In the genomic region with DNA sequence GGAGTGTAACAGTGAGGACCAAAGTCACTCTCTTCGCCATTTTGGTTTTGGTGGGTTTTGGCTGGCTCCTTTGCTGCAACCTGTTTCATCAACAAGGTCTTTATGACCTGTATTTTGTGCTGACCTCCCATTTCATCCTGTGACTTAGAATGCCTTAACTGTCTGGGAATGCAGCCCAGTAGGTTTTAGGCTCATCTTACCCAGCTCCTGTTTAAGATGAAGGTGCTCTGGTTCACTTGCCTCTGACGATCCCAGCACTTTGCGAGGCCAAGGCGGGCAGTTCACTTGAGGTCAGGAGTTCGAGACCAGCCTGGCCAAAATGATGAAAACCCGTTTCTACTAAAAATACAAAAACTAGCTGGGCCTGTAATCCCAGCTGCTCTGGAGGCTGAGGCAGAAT, we compare ENCODE assay signal across 11 cellular contexts. TPM values are rescaled to one million over a fixed set of nuclear protein-coding genes. Genes with fewer than 3 reads are reported as not detected.
DNase-seq lines count a peak whose midpoint lies in the region; ATAC-seq and TF ChIP-seq lines count a peak whose summit lies in the region.
"Had no signal": no experiment of that assay in that cellular context is flagged by ENCODE, and none has a peak within 500 bp of the region (broad histone marks: within the 10 kb centered on the region; RNA-seq: fewer than 3 reads in every experiment).

No MANE protein-coding gene starts in this region.

- H3K27me3 ChIP-seq in iPS-18a (ENCODE audit: control insufficient read depth, insufficient read depth, low read length) (no peaks in the 10 kb centered on the region), subcutaneous abdominal adipose tissue (ENCODE audit: control insufficient read depth in 5 of 5, insufficient read depth in 4 of 5, low read length in 5 of 5) (peaks cover 0 to 5% (median 0%) of the 10 kb centered on the region in 5 donors), brain microvascular endothelial cell (replicated peaks) (no peaks in the 10 kb centered on the region)
- H3K27me3 ChIP-seq: BE2C had no signal

- H3K9me3 ChIP-seq in iPS-18a (ENCODE audit: control insufficient read depth, low read depth, low read length) (no peaks in the 10 kb centered on the region), subcutaneous abdominal adipose tissue (ENCODE audit: control insufficient read depth in 5 of 5, low read length in 5 of 5) (no peaks in the 10 kb centered on the region)
- H3K9me3 ChIP-seq: BE2C had no signal

- no peaks in the 10 kb centered on the region for H3K9me3 Mint-ChIP-seq in activated naive CD4-positive, alpha-beta T cell treated with anti-CD3 and anti-CD28 coated beads for 36 hours
- peaks cover 14% of the 10 kb centered on the region for H3K9me3 Mint-ChIP-seq in WTC11

- peaks cover 33% of the 10 kb centered on the region for H3K36me3 Mint-ChIP-seq in activated naive CD4-positive, alpha-beta T cell treated with anti-CD3 and anti-CD28 coated beads for 36 hours (ENCODE audit: low read depth)
- H3K36me3 Mint-ChIP-seq in WTC11, result peaks cover 55% of the 10 kb centered on the region

- H3K4me3 ChIP-seq in iPS-18a (ENCODE audit: low read length) (peak overlapping the region; percentile 71), subcutaneous abdominal adipose tissue (ENCODE audit: low read depth in 1 of 5, low read length in 5 of 5) (no peak overlapping the region), brain microvascular endothelial cell (ENCODE audit: low read depth, low read length) (no peak overlapping the region)

- H3K4me1 ChIP-seq in iPS-18a (ENCODE audit: control insufficient read depth, low read depth, low read length) (peaks cover 19% of the 10 kb centered on the region), subcutaneous abdominal adipose tissue (ENCODE audit: control insufficient read depth in 5 of 5, insufficient read depth in 5 of 5, low read length in 5 of 5) (peaks cover 0 to 21% (median 19%) of the 10 kb centered on the region in 5 donors)
- H3K4me1 ChIP-seq: BE2C had no signal

- H3K4me3 Mint-ChIP-seq in activated naive CD4-positive, alpha-beta T cell treated with anti-CD3 and anti-CD28 coated beads for 36 hours, result peak overlapping the region; percentile 96
- peak overlapping the region; percentile 93 for H3K4me3 Mint-ChIP-seq in WTC11

- H3K36me3 ChIP-seq in iPS-18a (ENCODE audit: control insufficient read depth, low read depth, low read length) (no peaks in the 10 kb centered on the region), subcutaneous abdominal adipose tissue (ENCODE audit: control insufficient read depth in 5 of 5, insufficient read depth in 5 of 5, low read length in 5 of 5) (peaks cover 0 to 8% (median 0%) of the 10 kb centered on the region in 5 donors), brain microvascular endothelial cell (replicated peaks) (no peaks in the 10 kb centered on the region)

- H3K4me1 Mint-ChIP-seq in activated naive CD4-positive, alpha-beta T cell treated with anti-CD3 and anti-CD28 coated beads for 36 hours (ENCODE audit: low read depth), result peaks cover 36% of the 10 kb centered on the region
- peaks cover 19% of the 10 kb centered on the region for H3K4me1 Mint-ChIP-seq in WTC11

- H3K9ac ChIP-seq in iPS-18a (ENCODE audit: low read length) (peak overlapping the region; percentile 99), subcutaneous abdominal adipose tissue (ENCODE audit: low read length in 5 of 5) (no peak overlapping the region)

- POLR2A ChIA-PET in WTC11 (lab: Charles Lee), result no interaction called here

- CTCF ChIA-PET in activated naive CD4-positive, alpha-beta T cell treated with anti-CD3 and anti-CD28 coated beads for 36 hours (lab: Charles Lee), result no interaction called here
- CTCF ChIA-PET in WTC11 (lab: Charles Lee), result no interaction called here

- in situ Hi-C loops in brain microvascular endothelial cell (cut with HindIII; ENCODE audit: low pct_ligation_motif_present, low sequenced_read_pairs), result no loop called here

- no peak for DNase-seq in activated naive CD4-positive, alpha-beta T cell treated with anti-CD3 and anti-CD28 coated beads for 36 hours
- DNase-seq in activated naive CD4-positive, alpha-beta T cell treated with anti-CD3 and anti-CD28 coated beads, Interleukin-2, amount 50 U/mL, for 16 hours, result no peak
- DNase-seq in WTC11 (ENCODE audit: low spot score) (no peak), mucosa of gallbladder (ENCODE audit: low spot score) (no peak), brain microvascular endothelial cell (no peak)
- DNase-seq: BE2C; NCI-H1105; stimulated activated CD4-positive, alpha-beta T cell treated with anti-CD3 and anti-CD28 coated beads, Interleukin-2, amount 100 ng/mL, for 48 hours had no signal

- ATAC-seq in WTC11 (no peak), GM21423 (IDR thresholded peaks at IDR 0.05; ENCODE audit: unreplicated experiment) (no peak)

- intact Hi-C loops in activated naive CD4-positive, alpha-beta T cell treated with anti-CD3 and anti-CD28 coated beads for 36 hours (cut with micrococcal nuclease), result no loop called here

- no peak for TF ChIP-seq CTCF in WTC11 (IDR thresholded peaks at IDR 0.05)
- no peak for TF ChIP-seq CTCF in brain microvascular endothelial cell (IDR thresholded peaks at IDR 0.05; ENCODE audit: low read depth, low read length, missing control alignments)

- H3K27ac ChIP-seq in iPS-18a (ENCODE audit: low read length) (no peak overlapping the region), subcutaneous abdominal adipose tissue (ENCODE audit: low read depth, low read length) (peak overlapping the region; percentile 100), brain microvascular endothelial cell (no peak overlapping the region)

- no peaks in the 10 kb centered on the region for H3K27me3 Mint-ChIP-seq in activated naive CD4-positive, alpha-beta T cell treated with anti-CD3 and anti-CD28 coated beads for 36 hours (ENCODE audit: low read depth)
- H3K27me3 Mint-ChIP-seq in WTC11 (ENCODE audit: low read depth), result no peaks in the 10 kb centered on the region; the same call in 1 of the 2 replicates

- H3K27ac Mint-ChIP-seq in activated naive CD4-positive, alpha-beta T cell treated with anti-CD3 and anti-CD28 coated beads for 36 hours, result peak overlapping the region; percentile 98
- peak overlapping the region; percentile 53; the same call in 1 of the 2 replicates for H3K27ac Mint-ChIP-seq in WTC11

TF ChIP-seq in WTC11, 78 proteins besides CTCF, POLR2A, EP300 and RAD21:
- TF ChIP-seq MAX (CRISPR knock-in tag; IDR thresholded peaks at IDR 0.05) (no peak), ZNF219 (CRISPR knock-in tag; IDR thresholded peaks at IDR 0.05; ENCODE audit: borderline replicate concordance) (no peak), JUN (CRISPR knock-in tag; IDR thresholded peaks at IDR 0.05) (no peak), ARID4B (CRISPR knock-in tag; IDR thresholded peaks at IDR 0.05; ENCODE audit: borderline replicate concordance) (no peak), ZNF671 (CRISPR knock-in tag; IDR thresholded peaks at IDR 0.05) (no peak), ZNF263 (CRISPR knock-in tag; IDR thresholded peaks at IDR 0.05; ENCODE audit: low read depth) (no peak)
- TF ChIP-seq, protein P1, sequence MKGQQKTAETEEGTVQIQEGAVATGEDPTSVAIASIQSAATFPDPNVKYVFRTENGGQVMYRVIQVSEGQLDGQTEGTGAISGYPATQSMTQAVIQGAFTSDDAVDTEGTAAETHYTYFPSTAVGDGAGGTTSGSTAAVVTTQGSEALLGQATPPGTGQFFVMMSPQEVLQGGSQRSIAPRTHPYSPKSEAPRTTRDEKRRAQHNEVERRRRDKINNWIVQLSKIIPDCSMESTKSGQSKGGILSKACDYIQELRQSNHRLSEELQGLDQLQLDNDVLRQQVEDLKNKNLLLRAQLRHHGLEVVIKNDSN (CRISPR knock-in tag; IDR thresholded peaks at IDR 0.05), result no peak
TF ChIP-seq in WTC11: peak in this region for 0.

RNA-seq across cellular contexts. Expression of gene CKS2, which starts 1.8 kb away (rescaled TPM):
- total RNA-seq in activated naive CD4-positive, alpha-beta T cell treated with anti-CD3 and anti-CD28 coated beads for 36 hours, result 100 to 1,000 TPM; 278 to 292 TPM
- total RNA-seq in WTC11 (2021) (299 to 319 TPM (median 313 TPM) in 3 replicates), mucosa of gallbladder (10.6 TPM)

RNA-seq across cellular contexts. Expression of gene SECISBP2, which starts 9.1 kb away (rescaled TPM):
- 10 to 100 TPM; 42.8 to 45.8 TPM for total RNA-seq in activated naive CD4-positive, alpha-beta T cell treated with anti-CD3 and anti-CD28 coated beads for 36 hours
- total RNA-seq in WTC11 (2021) (66.2 to 72.8 TPM (median 66.8 TPM) in 3 replicates), mucosa of gallbladder (36.5 TPM)

Comparison
In these comparisons a context has a peak if more than half of its experiments do, and no peak if none do; other contexts are left out.
1. RNA of gene CKS2, which starts 1.8 kb away (total RNA-seq): 299 to 319 TPM in WTC11 and 278 to 292 TPM in activated naive CD4-positive, alpha-beta T cell treated with anti-CD3 and anti-CD28 coated beads for 36 hours; 10.6 TPM in mucosa of gallbladder (single experiment); every median in the first group is over 10 times any median in the second.